In the genomic region with DNA sequence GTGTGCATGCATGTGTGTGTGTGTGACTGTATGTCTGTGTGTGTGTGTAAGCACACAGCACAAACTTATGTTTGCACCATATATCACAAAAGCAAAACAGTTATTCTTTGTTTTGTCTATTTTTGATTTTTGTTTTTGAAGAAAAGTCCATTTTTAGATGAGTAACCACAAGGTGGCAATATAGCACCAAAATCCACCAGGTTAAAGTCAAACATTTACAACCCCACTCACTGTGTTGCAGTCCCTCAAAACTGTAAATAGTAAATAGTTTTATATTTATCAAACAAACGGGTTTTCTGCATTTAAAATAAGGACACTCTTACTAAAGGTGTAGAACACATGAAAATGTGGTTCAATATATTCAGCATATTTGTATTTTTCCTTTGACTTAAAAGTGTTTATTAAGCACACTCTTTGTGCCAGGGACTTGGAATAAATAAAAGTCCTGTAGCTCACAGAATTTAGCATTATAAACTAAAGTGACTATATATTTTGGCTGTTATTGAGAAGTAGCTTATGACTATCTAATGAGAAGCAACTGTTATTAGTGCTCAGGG, we compare ENCODE assay signal across 8 cellular contexts.
DNase-seq lines count a peak whose midpoint lies in the region; ATAC-seq and TF ChIP-seq lines count a peak whose summit lies in the region.

No MANE protein-coding gene starts in this region.

- WGBS in psoas muscle, 3 donors = 2 to 8% (median 6%) methylated on average over 1 of the region's 1 CpG

- peaks cover 6% of the 10 kb centered on the region for H3K9me3 Mint-ChIP-seq in stimulated activated memory B cell treated with anti-CD40 and anti-IgM and Interleukin-4, amounts not matched to agents 10 μg/mL and 1 μg/mL and 100 μg/mL, for 72 hours

- peak; percentile 62 for TF ChIP-seq CTCF in left ventricle myocardium inferior (IDR thresholded peaks at IDR 0.05; ENCODE audit: borderline replicate concordance)
- peak; percentile 54 for TF ChIP-seq CTCF in epithelial cell of esophagus (IDR thresholded peaks at IDR 0.05; ENCODE audit: insufficient read depth, low read depth, low read length, missing control alignments)
- peak; percentile 23 for TF ChIP-seq CTCF in psoas muscle (IDR thresholded peaks at IDR 0.05)

- H3K36me3 ChIP-seq in left ventricle myocardium inferior (no peaks in the 10 kb centered on the region), psoas muscle (ENCODE audit: insufficient read depth in 1 of 2, low read depth in 1 of 2) (no peaks in the 10 kb centered on the region)

- H3K27ac ChIP-seq in left ventricle myocardium inferior (replicated peaks) (no peak overlapping the region), psoas muscle (no peak overlapping the region)

- no peak overlapping the region for H3K4me3 Mint-ChIP-seq in stimulated activated memory B cell treated with anti-CD40 and anti-IgM and Interleukin-4, amounts not matched to agents 10 μg/mL and 1 μg/mL and 100 μg/mL, for 72 hours

- H3K4me1 Mint-ChIP-seq in stimulated activated memory B cell treated with anti-CD40 and anti-IgM and Interleukin-4, amounts not matched to agents 10 μg/mL and 1 μg/mL and 100 μg/mL, for 72 hours = no peaks in the 10 kb centered on the region

- DNase-seq in left ventricle myocardium inferior (no peak), left cardiac atrium (no peak), NCI-H774 (lab: John Stamatoyannopoulos, UW) (peak; percentile 7), epithelial cell of esophagus (ENCODE audit: low read depth) (peak; percentile 51), psoas muscle (no peak)

- H3K36me3 Mint-ChIP-seq in stimulated activated memory B cell treated with anti-CD40 and anti-IgM and Interleukin-4, amounts not matched to agents 10 μg/mL and 1 μg/mL and 100 μg/mL, for 72 hours = no peaks in the 10 kb centered on the region

- H3K27me3 Mint-ChIP-seq in stimulated activated memory B cell treated with anti-CD40 and anti-IgM and Interleukin-4, amounts not matched to agents 10 μg/mL and 1 μg/mL and 100 μg/mL, for 72 hours = no peaks in the 10 kb centered on the region

- H3K27ac Mint-ChIP-seq in stimulated activated memory B cell treated with anti-CD40 and anti-IgM and Interleukin-4, amounts not matched to agents 10 μg/mL and 1 μg/mL and 100 μg/mL, for 72 hours = no peak overlapping the region

- ATAC-seq in left cardiac atrium = no peak
- ATAC-seq in psoas muscle = no peak
- ATAC-seq in GM18868 (IDR thresholded peaks at IDR 0.05; ENCODE audit: unreplicated experiment) = no peak
- ATAC-seq in HG03521 (IDR thresholded peaks at IDR 0.05; ENCODE audit: unreplicated experiment) = no peak
- ATAC-seq in stimulated activated memory B cell treated with anti-CD40 and anti-IgM and Interleukin-4, amounts not matched to agents 10 μg/mL and 1 μg/mL and 100 μg/mL, for 72 hours = no peak

- H3K4me3 ChIP-seq in left ventricle myocardium inferior (no peak overlapping the region), epithelial cell of esophagus (ENCODE audit: low read length) (no peak overlapping the region), psoas muscle (no peak overlapping the region)

- H3K27me3 ChIP-seq in left ventricle myocardium inferior (ENCODE audit: low read depth) (no peaks in the 10 kb centered on the region), psoas muscle (ENCODE audit: insufficient read depth in 3 of 3, low read length in 2 of 3) (no peaks in the 10 kb centered on the region)

- intact Hi-C loops in left ventricle myocardium inferior (cut with micrococcal nuclease) (loop anchor here (5.0 to 10.0 kb wide), 2 partner anchors 442 to 499 kb away; no protein-coding TSS in a partner anchor), left cardiac atrium (cut with DNase I) (loop anchor here in 1 of 2 donors (2.0 to 5.0 kb wide), 3 partner anchors 442 to 847 kb away; no protein-coding TSS in a partner anchor), psoas muscle (cut with DNase I) (loop anchor here in 1 of 2 donors (10.0 kb wide), 1 partner anchor 509 kb away; no protein-coding TSS in a partner anchor)

- H3K4me1 ChIP-seq in left ventricle myocardium inferior (no peaks in the 10 kb centered on the region), psoas muscle (no peaks in the 10 kb centered on the region)

- H3K9me3 ChIP-seq in left ventricle myocardium inferior (replicated peaks) = no peaks in the 10 kb centered on the region
- H3K9me3 ChIP-seq in psoas muscle = no peaks in the 10 kb centered on the region

Comparison
In these comparisons a context has a peak if more than half of its experiments do, and no peak if none do; other contexts are left out.
1. DNase-seq: peak in NCI-H774 (single experiment) and epithelial cell of esophagus (single experiment); none in left ventricle myocardium inferior (single experiment), left cardiac atrium (single experiment) and psoas muscle (0 of 2).
2. Peak in every context shown above with its lines, with median percentiles within 50 percentile points of each other: CTCF ChIP-seq.